23 cellular contexts compared by ENCODE assay signal in the genomic region with DNA sequence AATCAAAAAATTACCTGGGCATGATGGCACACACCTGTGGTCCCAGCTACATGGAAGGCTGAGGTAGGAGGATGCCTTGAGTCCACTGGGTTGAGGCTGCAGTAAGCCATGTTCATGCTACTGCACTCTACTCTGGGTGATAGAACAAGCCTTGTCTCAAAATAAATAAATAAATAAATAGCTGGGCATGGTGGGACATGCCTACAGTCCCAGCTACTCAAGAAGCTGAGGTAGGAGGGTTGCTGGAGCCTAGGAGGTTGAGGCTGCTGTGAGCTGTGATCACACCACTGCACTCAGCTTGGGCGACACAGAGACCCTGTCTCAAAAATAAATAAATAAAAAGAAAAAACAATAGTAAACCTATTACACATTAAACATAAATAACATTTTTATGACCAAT. TPM values are rescaled to one million over a fixed set of nuclear protein-coding genes. Genes with fewer than 3 reads are reported as not detected.
DNase-seq lines count a peak whose midpoint lies in the region; ATAC-seq, FAIRE-seq and TF ChIP-seq lines count a peak whose summit lies in the region.
"Had no signal": no experiment of that assay in that cellular context is flagged by ENCODE, and none has a peak within 500 bp of the region (broad histone marks: within the 10 kb centered on the region; RNA-seq: fewer than 3 reads in every experiment).

No MANE protein-coding gene starts in this region.

- no peak overlapping the region for H4K91ac ChIP-seq in H1 (replicated peaks; ENCODE audit: insufficient read length, low read length)

- RAD21 ChIA-PET in HCT116 (lab: Charles Lee; ENCODE audit: low non-redundant PET in 1 of 2, low total read pairs in 2 of 2, uncharacterized antibody in 2 of 2, unreplicated experiment in 2 of 2) = no interaction called here

- peak overlapping the region; percentile 44; the same call in 1 of the 2 replicates for H2BK5ac ChIP-seq in H1 (ENCODE audit: low read depth, low read length)

- CTCF ChIA-PET in HCT116 (lab: Charles Lee) (no interaction called here), OCI-LY7 (lab: Charles Lee; ENCODE audit: unreplicated experiment) (no interaction called here), H1 (lab: Charles Lee; ENCODE audit: partially characterized antibody) (interaction anchor here (0.7 to 1.4 kb wide), 4 partner anchors 66 to 862 kb away, joined by 3 to 4 read pairs (median 4); no protein-coding TSS in a partner anchor)
- CTCF ChIA-PET in naive thymus-derived CD4-positive, alpha-beta T cell (lab: Charles Lee) = interaction anchor here (0.6 kb wide), 1 partner anchor 126 kb away, joined by 3 read pairs; no protein-coding TSS in a partner anchor

- no peak overlapping the region for H3K56ac ChIP-seq in H1 (replicated peaks; ENCODE audit: insufficient read length, low read depth, low read length)

- no peak overlapping the region; the same call in 1 of the 2 replicates for H3K27ac ChIP-seq in HCT116 (ENCODE audit: low read depth, low read length)
- no peak overlapping the region for H3K27ac ChIP-seq in OCI-LY7 (ENCODE audit: low read depth, low read length, poor library complexity, severe bottlenecking)
- no peak overlapping the region for H3K27ac ChIP-seq in H1 (ENCODE audit: low read depth, low read length)
- H3K27ac ChIP-seq in naive thymus-derived CD4-positive, alpha-beta T cell (ENCODE audit: low read depth, low read length) = no peak overlapping the region
- H3K27ac ChIP-seq: BLaER1, C4-2B had no signal

- H2BK120ac ChIP-seq in H1 (replicated peaks; ENCODE audit: low read depth, low read length) = no peak overlapping the region

- H3K4me3 ChIP-seq in HCT116 (replicated peaks in 1 of 2; ENCODE audit: low read depth in 1 of 2, low read length in 2 of 2) (no peak overlapping the region), OCI-LY7 (ENCODE audit: low read depth, low read length, poor library complexity, severe bottlenecking) (no peak overlapping the region), H1 (ENCODE audit: extremely low read depth in 1 of 4, insufficient read depth in 2 of 4, low read depth in 3 of 4, low read length in 4 of 4) (no peak overlapping the region)
- H3K4me3 ChIP-seq in naive thymus-derived CD4-positive, alpha-beta T cell (ENCODE audit: low read length) = no peak overlapping the region
- H3K4me3 ChIP-seq: BLaER1, GM12878 had no signal

- H3K9me2 ChIP-seq in HCT116 (ENCODE audit: insufficient read depth) = no peaks in the 10 kb centered on the region
- no peaks in the 10 kb centered on the region for H3K9me2 ChIP-seq in OCI-LY7 (ENCODE audit: insufficient read depth, low read length)

- H2BK20ac ChIP-seq in H1 (ENCODE audit: low read length) = no peak overlapping the region

- H3K23ac ChIP-seq in H1 (ENCODE audit: insufficient read length) = no peak overlapping the region

- H3K14ac ChIP-seq in H1 (ENCODE audit: insufficient read length) = no peak overlapping the region

- no peak for TF ChIP-seq EP300 in H1 (IDR thresholded peaks at IDR 0.05; ENCODE audit: borderline replicate concordance in 1 of 2, low read depth in 2 of 2, low read length in 2 of 2)

- no peak for FAIRE-seq in H1 (lab: Jason Lieb, UNC)
- no peak for FAIRE-seq in H54 (lab: Jason Lieb, UNC)
- FAIRE-seq: D721Med, GM12878, GM18507 had no signal

- peak overlapping the region; percentile 17; the same call in 1 of the 2 replicates for H3K4me2 ChIP-seq in HCT116 (ENCODE audit: low read length)
- H3K4me2 ChIP-seq in OCI-LY7 (ENCODE audit: low read length) = peak overlapping the region; percentile 97; the same call in 1 of the 2 replicates
- no peak overlapping the region for H3K4me2 ChIP-seq in H1 (ENCODE audit: insufficient read depth in 1 of 2, low read depth in 2 of 2, low read length in 2 of 2)
- H3K4me2 ChIP-seq: BLaER1 had no signal

- peaks cover 35% of the 10 kb centered on the region for H3K4me1 Mint-ChIP-seq in memory B cell
- H3K4me1 Mint-ChIP-seq in naive thymus-derived CD4-positive, alpha-beta T cell = peaks cover 0 to 21% (median 12%) of the 10 kb centered on the region in 7 donors

- H3K36me3 ChIP-seq in HCT116 (ENCODE audit: control insufficient read depth in 1 of 2, insufficient read depth in 2 of 2, low read length in 2 of 2) (peaks cover 7 to 12% of the 10 kb centered on the region in 2 experiments), OCI-LY7 (ENCODE audit: insufficient read depth, low read length) (peaks cover 6% of the 10 kb centered on the region), H1 (ENCODE audit: control insufficient read depth in 2 of 4, insufficient read depth in 4 of 4, low read length in 3 of 4) (no peaks in the 10 kb centered on the region)
- peaks cover 0 to 4% (median 0%) of the 10 kb centered on the region in 3 experiments for H3K36me3 ChIP-seq in naive thymus-derived CD4-positive, alpha-beta T cell (ENCODE audit: control insufficient read depth in 2 of 3, insufficient read depth in 3 of 3, low read length in 3 of 3)
- H3K36me3 ChIP-seq: BLaER1 had no signal

- no peak overlapping the region for H4K5ac ChIP-seq in H1 (ENCODE audit: insufficient read length, low read depth, low read length)

- peaks cover 16% of the 10 kb centered on the region for H3K36me3 Mint-ChIP-seq in memory B cell
- no peaks in the 10 kb centered on the region for H3K36me3 Mint-ChIP-seq in naive thymus-derived CD4-positive, alpha-beta T cell
- H3K36me3 Mint-ChIP-seq: CD4-positive, CD25-positive, alpha-beta regulatory T cell had no signal

- no peak overlapping the region for H3K4me3 Mint-ChIP-seq in memory B cell
- no peak overlapping the region for H3K4me3 Mint-ChIP-seq in naive thymus-derived CD4-positive, alpha-beta T cell
- H3K4me3 Mint-ChIP-seq: CD8-positive, alpha-beta T cell; H9; HFFc6 had no signal

- no peaks in the 10 kb centered on the region for H3K9me3 Mint-ChIP-seq in memory B cell
- no peaks in the 10 kb centered on the region for H3K9me3 Mint-ChIP-seq in naive thymus-derived CD4-positive, alpha-beta T cell
- H3K9me3 Mint-ChIP-seq: CD4-positive, CD25-positive, alpha-beta regulatory T cell; CD8-positive, alpha-beta T cell; H9; HFFc6 had no signal

- H3K4ac ChIP-seq in H1 (replicated peaks; ENCODE audit: insufficient read length, low read depth, low read length) = no peak overlapping the region

- H3K79me1 ChIP-seq in H1 (ENCODE audit: low read depth, low read length) = peaks cover 3% of the 10 kb centered on the region; the same call in 1 of the 2 replicates

- POLR2A ChIA-PET in HCT116 (lab: Charles Lee) (no interaction called here), OCI-LY7 (lab: Charles Lee) (interaction anchor here (0.6 to 6.1 kb wide), 5 partner anchors 12 to 65 kb away, joined by 3 to 66 read pairs (median 10); no protein-coding TSS in a partner anchor), H1 (lab: Charles Lee; ENCODE audit: partially characterized antibody) (interaction anchor here (2.1 kb wide), 1 partner anchor 11 kb away, joined by 7 read pairs; no protein-coding TSS in a partner anchor)
- POLR2A ChIA-PET in naive thymus-derived CD4-positive, alpha-beta T cell (lab: Charles Lee) = no interaction called here

- H3K9ac ChIP-seq in HCT116 (ENCODE audit: low read length) (no peak overlapping the region), H1 (replicated peaks in 1 of 4; ENCODE audit: extremely low read depth in 1 of 4, low read depth in 3 of 4, low read length in 3 of 4) (no peak overlapping the region)
- H3K9ac ChIP-seq: BLaER1 had no signal

- no peak overlapping the region for H2AFZ ChIP-seq in HCT116 (ENCODE audit: low read depth, low read length, poor library complexity, severe bottlenecking)
- no peak overlapping the region for H2AFZ ChIP-seq in OCI-LY7 (ENCODE audit: low read length)
- H2AFZ ChIP-seq in H1 (ENCODE audit: low read length) = no peak overlapping the region

- no peaks in the 10 kb centered on the region for H3K27me3 Mint-ChIP-seq in memory B cell
- H3K27me3 Mint-ChIP-seq in naive thymus-derived CD4-positive, alpha-beta T cell = no peaks in the 10 kb centered on the region
- H3K27me3 Mint-ChIP-seq: B cell; CD4-positive, CD25-positive, alpha-beta regulatory T cell had no signal

- H4K20me1 ChIP-seq in HCT116 (ENCODE audit: insufficient read depth) = peaks cover 4% of the 10 kb centered on the region; the same call in 1 of the 2 replicates
- H4K20me1 ChIP-seq in OCI-LY7 (ENCODE audit: insufficient read depth, low read length) = no peaks in the 10 kb centered on the region
- H4K20me1 ChIP-seq in H1 (replicated peaks in 1 of 2; ENCODE audit: control insufficient read depth in 1 of 2, insufficient read depth in 2 of 2, low read length in 2 of 2) = peaks cover 0 to 1% of the 10 kb centered on the region in 2 experiments
- H4K20me1 ChIP-seq: BLaER1 had no signal

- no peak for TF ChIP-seq POLR2A in HCT116 (IDR thresholded peaks at IDR 0.05; ENCODE audit: borderline replicate concordance, extremely low read depth, insufficient read depth, insufficient read length)
- no peak for TF ChIP-seq POLR2A in H1 (IDR thresholded peaks at IDR 0.05; ENCODE audit: control extremely low read depth in 1 of 2, low read depth in 2 of 2, low read length in 2 of 2)
- no peak for TF ChIP-seq POLR2A in H54 (IDR thresholded peaks at IDR 0.05; ENCODE audit: low read depth, low read length)

- H3K4me1 ChIP-seq in HCT116 (ENCODE audit: control insufficient read depth in 1 of 2, insufficient read depth in 2 of 2, low read length in 2 of 2) = peaks cover 59 to 60% of the 10 kb centered on the region in 2 experiments
- peaks cover 64% of the 10 kb centered on the region for H3K4me1 ChIP-seq in OCI-LY7 (ENCODE audit: insufficient read depth, low read length, poor library complexity, severe bottlenecking)
- peaks cover 12 to 28% (median 19%) of the 10 kb centered on the region in 4 experiments for H3K4me1 ChIP-seq in H1 (replicated peaks in 1 of 4; ENCODE audit: control insufficient read depth in 3 of 4, insufficient read depth in 4 of 4, low read length in 3 of 4)
- H3K4me1 ChIP-seq in naive thymus-derived CD4-positive, alpha-beta T cell (ENCODE audit: control insufficient read depth in 2 of 2, insufficient read depth in 2 of 2, low read length in 2 of 2) = no peaks in the 10 kb centered on the region

- no peak for TF ChIP-seq CTCF in HCT116 (IDR thresholded peaks at IDR 0.05 in 2 of 3, conservative IDR thresholded peaks at IDR 0.05 in 1 of 3; ENCODE audit: borderline replicate concordance in 1 of 3, insufficient read depth in 1 of 3, low read depth in 2 of 3, low read length in 2 of 3)
- TF ChIP-seq CTCF in OCI-LY7 (conservative IDR thresholded peaks at IDR 0.05; ENCODE audit: low read length) = no peak
- TF ChIP-seq CTCF in H1 (IDR thresholded peaks at IDR 0.05; ENCODE audit: control extremely low read depth in 1 of 3, insufficient read depth in 1 of 3, low read depth in 1 of 3, low read length in 3 of 3) = no peak

- H2BK12ac ChIP-seq in H1 (ENCODE audit: low read depth, low read length) = no peak overlapping the region

- BruUV-seq in HCT116 (replicated peaks; lab: Mats Ljungman, UMichigan) (no TSS peak), OCI-LY7 (replicated peaks; lab: Mats Ljungman, UMichigan) (no TSS peak)

- DNase-seq in HCT116 (ENCODE audit: low read depth, low spot score) (no peak), OCI-LY7 (ENCODE audit: low spot score) (no peak), H1 (ENCODE audit: low read depth in 1 of 2, low spot score in 2 of 2) (no peak), memory B cell (ENCODE audit: low spot score in 2 of 2) (no peak), NK-92 (lab: John Stamatoyannopoulos, UW; ENCODE audit: unreplicated experiment) (no peak), H54 (ENCODE audit: insufficient read length, low spot score) (no peak)
- no peak for DNase-seq in naive thymus-derived CD4-positive, alpha-beta T cell
- DNase-seq: CD4-positive, CD25-positive, alpha-beta regulatory T cell; CD8-positive, alpha-beta T cell; DMS 273 treated with DMSO at 0.1 percent for 48 hours; DMS79; EL; GDM1; GOT3; H9; HFFc6 had no signal

- no peak overlapping the region for H4K8ac ChIP-seq in H1 (ENCODE audit: extremely low read depth, insufficient read depth, low read length)

- H2AK5ac ChIP-seq in H1 (ENCODE audit: low read depth, low read length) = peak overlapping the region; percentile 65; the same call in 1 of the 2 replicates

- H3K79me2 ChIP-seq in HCT116 (ENCODE audit: insufficient read depth, low read length) = peaks cover 85% of the 10 kb centered on the region
- peaks cover 43% of the 10 kb centered on the region for H3K79me2 ChIP-seq in OCI-LY7 (ENCODE audit: insufficient read depth, low read depth, low read length)
- peaks cover 0 to 39% of the 10 kb centered on the region in 2 experiments; a peak in 2 of 4 replicates for H3K79me2 ChIP-seq in H1 (ENCODE audit: control insufficient read depth in 1 of 2, insufficient read depth in 2 of 2, low read length in 2 of 2)

- intact Hi-C loops in HCT116 (cut with micrococcal nuclease) = loop anchor here (10.0 kb wide), 1 partner anchor 110 kb away; the partner anchor contains the start of gene WDFY1
- intact Hi-C loops in OCI-LY7 (cut with micrococcal nuclease; ENCODE audit: unreplicated experiment) = loop anchor here (10.0 kb wide), 1 partner anchor 920 kb away; no protein-coding TSS in a partner anchor
- intact Hi-C loops in naive thymus-derived CD4-positive, alpha-beta T cell (cut with micrococcal nuclease) = loop anchor here in 1 of 2 donors (10.0 kb wide), 2 partner anchors 200 to 970 kb away; partner anchors contain the start of genes ACSL3 and SERPINE2

- TF ChIP-seq RAD21 in HCT116 (IDR thresholded peaks at IDR 0.05; ENCODE audit: low read depth) (no peak), H1 (IDR thresholded peaks at IDR 0.05 in 1 of 2, conservative IDR thresholded peaks at IDR 0.05 in 1 of 2; ENCODE audit: low read depth in 2 of 2, low read length in 2 of 2) (no peak)

- no peak overlapping the region for H2BK15ac ChIP-seq in H1 (ENCODE audit: low read length)

- no peak for ATAC-seq in HCT116
- ATAC-seq in memory B cell (ENCODE audit: low read depth) = no peak
- ATAC-seq in HG03342 (IDR thresholded peaks at IDR 0.05; ENCODE audit: unreplicated experiment) = no peak
- ATAC-seq in naive thymus-derived CD4-positive, alpha-beta T cell = no peak
- ATAC-seq: CD8-positive, alpha-beta T cell; GM12878 had no signal

- H3K23me2 ChIP-seq in H1 (ENCODE audit: low read depth, low read length) = no peaks in the 10 kb centered on the region; the same call in 1 of the 2 replicates

- H3K27ac Mint-ChIP-seq in memory B cell = peak overlapping the region; percentile 98
- no peak overlapping the region for H3K27ac Mint-ChIP-seq in naive thymus-derived CD4-positive, alpha-beta T cell
- H3K27ac Mint-ChIP-seq: CD4-positive, CD25-positive, alpha-beta regulatory T cell; CD8-positive, alpha-beta T cell; HFFc6 had no signal

- no peak overlapping the region for H3K18ac ChIP-seq in H1 (ENCODE audit: extremely low read depth, low read length)

- H3K27me3 ChIP-seq in HCT116 (ENCODE audit: insufficient read depth, low read length) (no peaks in the 10 kb centered on the region), H1 (replicated peaks in 1 of 4; ENCODE audit: control insufficient read depth in 3 of 4, extremely low read depth in 1 of 4, insufficient read depth in 3 of 4, low read length in 3 of 4) (no peaks in the 10 kb centered on the region)
- no peaks in the 10 kb centered on the region for H3K27me3 ChIP-seq in naive thymus-derived CD4-positive, alpha-beta T cell (ENCODE audit: control insufficient read depth in 2 of 2, insufficient read depth in 2 of 2, low read length in 2 of 2)
- H3K27me3 ChIP-seq: BLaER1 had no signal

- H3K9me3 ChIP-seq in HCT116 (ENCODE audit: control insufficient read depth in 1 of 2, insufficient read depth in 1 of 2, low read depth in 1 of 2, low read length in 2 of 2) (no peaks in the 10 kb centered on the region), OCI-LY7 (ENCODE audit: low read length) (no peaks in the 10 kb centered on the region), H1 (ENCODE audit: insufficient read depth in 2 of 2, low read depth in 1 of 2, low read length in 1 of 2) (no peaks in the 10 kb centered on the region)
- H3K9me3 ChIP-seq in naive thymus-derived CD4-positive, alpha-beta T cell (ENCODE audit: control insufficient read depth in 2 of 3, low read length in 3 of 3) = no peaks in the 10 kb centered on the region
- H3K9me3 ChIP-seq: BLaER1 had no signal

- WGBS in H1 (ENCODE audit: extremely low coverage in 1 of 2, insufficient coverage in 1 of 2, insufficient read length in 1 of 2, insufficient replicate concordance in 2 of 2, low coverage in 1 of 2, low lambda C conversion rate in 2 of 2, missing lambda C conversion rate in 1 of 2), 2 experiments = 95% methylated on average over 1 of the region's 1 CpG; no CpG with 5 or more reads in 1 of the 2 experiments

RNA-seq across cellular contexts. Expression of gene AP1S3, which starts 3.0 kb away (rescaled TPM):
- 185 TPM for total RNA-seq in HCT116 (2021; ENCODE audit: unreplicated experiment)
- polyA plus RNA-seq in HCT116 (2012) = 63.9 and 76.8 TPM in 2 replicates
- total RNA-seq in OCI-LY7 (2014; rRNA removed; shearing (Covaris generic)) = 7.0 and 11.2 TPM in 2 replicates
- total RNA-seq in OCI-LY7 (2022) = 32.1 and 42.6 TPM in 2 replicates
- total RNA-seq in H1 (2021; fragmentation: NEBNext Ultra II Directional; extraction: Animal tissue kit (Norgen Biotek cat#: 25700)) = 19.7 and 20.2 TPM in 2 replicates
- polyA plus RNA-seq in H1 (2011; rRNA removed) = 2.9 and 3.9 TPM in 2 replicates
- 6.2 TPM for polyA plus RNA-seq in H1 (2011; cell fraction: cytosol; rRNA removed)
- polyA plus RNA-seq in H1 (2011; cell fraction: nucleus; rRNA removed) = 2.0 TPM
- polyA plus RNA-seq in H1 (2012, experiment 1 of 2) = 7.5 to 9.6 TPM (median 9.0 TPM) in 4 replicates
- polyA plus RNA-seq in H1 (2012, experiment 2 of 2) = 6.5 TPM
- polyA plus RNA-seq in H1 (2013, experiment 1 of 2) = 9.1 TPM
- polyA plus RNA-seq in H1 (2013, experiment 2 of 2) = 10.2 TPM
- 3.7 and 4.7 TPM in 2 replicates for polyA minus RNA-seq in H1 (2011; rRNA and poly(A)+ RNA removed)
- polyA minus RNA-seq in H1 (2011; cell fraction: cytosol; rRNA and poly(A)+ RNA removed) = 14.2 TPM
- 10.2 TPM for polyA minus RNA-seq in H1 (2011; cell fraction: nucleus; rRNA and poly(A)+ RNA removed)
- 1 to 10 TPM in 3 of 5 experiments, under 1 TPM in 2; 0.54 to 8.2 (median 1.6) TPM for total RNA-seq in naive thymus-derived CD4-positive, alpha-beta T cell
- 1 to 10 TPM in 1 of 2 donors, under 1 TPM in 1; 0.53 to 2.1 TPM for polyA plus RNA-seq in naive thymus-derived CD4-positive, alpha-beta T cell

Comparison
In these comparisons a context has a peak if more than half of its experiments do, and no peak if none do; other contexts are left out.
1. H3K4me2 ChIP-seq: peak in HCT116 (single experiment) and OCI-LY7 (single experiment); none in H1 (0 of 2).
2. CTCF ChIA-PET loops: an anchor here in H1 (0.7 to 1.4 kb wide) and naive thymus-derived CD4-positive, alpha-beta T cell (0.6 kb wide); none called in HCT116 and OCI-LY7.
3. POLR2A ChIA-PET loops: an anchor here in OCI-LY7 (0.6 to 6.1 kb wide) and H1 (2.1 kb wide); none called in HCT116 and naive thymus-derived CD4-positive, alpha-beta T cell.